In genomic region chr9:77731930-77732329, GRCh38 we compare ENCODE assay signal across 15 cellular contexts.
DNase-seq lines count a peak whose midpoint lies in the region; ATAC-seq, FAIRE-seq and TF ChIP-seq lines count a peak whose summit lies in the region.
"Had no signal": no experiment of that assay in that cellular context is flagged by ENCODE, and none has a peak within 500 bp of the region (broad histone marks: within the 10 kb centered on the region; RNA-seq: fewer than 3 reads in every experiment).

No MANE protein-coding gene starts in this region.

- H3K4me3 ChIP-seq in mucosa of descending colon, result no peak overlapping the region
- H3K4me3 ChIP-seq: left lung had no signal

- FAIRE-seq in GM12892 (lab: Jason Lieb, UNC) (no peak), H54 (lab: Jason Lieb, UNC) (no peak)
- FAIRE-seq: frontal cortex had no signal

- ATAC-seq in GM18502 (IDR thresholded peaks at IDR 0.05; ENCODE audit: poor library complexity, unreplicated experiment) (peak; percentile 80), HG03196 (IDR thresholded peaks at IDR 0.05; ENCODE audit: unreplicated experiment) (peak; percentile 68), mucosa of descending colon (peak; percentile 79)
- ATAC-seq: activated CD8-positive, alpha-beta memory T cell treated with anti-CD3 and anti-CD28 coated beads, Interleukin-2, amount 10 ng/mL, durations not matched to agents 7 days and 5 days; activated naive CD8-positive, alpha-beta T cell treated with anti-CD3 and anti-CD28 coated beads, Interleukin-2, amount 50 U/mL, for 24 hours; left lung had no signal

- no peak for TF ChIP-seq CTCF in mucosa of descending colon (IDR thresholded peaks at IDR 0.05)

- H3K9me3 ChIP-seq in mucosa of descending colon, result no peaks in the 10 kb centered on the region
- H3K9me3 ChIP-seq: left lung had no signal

- no peaks in the 10 kb centered on the region for H3K36me3 ChIP-seq in mucosa of descending colon (ENCODE audit: low read depth)

- intact Hi-C loops in mucosa of descending colon (cut with DNase I, micrococcal nuclease), result no loop called here

- TF ChIP-seq POLR2A in GM12892 (IDR thresholded peaks at IDR 0.05; ENCODE audit: low read depth, low read length), result no peak
- no peak for TF ChIP-seq POLR2A in H54 (IDR thresholded peaks at IDR 0.05; ENCODE audit: low read depth, low read length)

- H3K4me1 ChIP-seq in mucosa of descending colon (ENCODE audit: low read depth), result no peaks in the 10 kb centered on the region
- H3K4me1 ChIP-seq: left lung had no signal

- peak; percentile 89 for DNase-seq in NCI-H345 (lab: John Stamatoyannopoulos, UW)
- no peak for DNase-seq in mucosa of descending colon
- DNase-seq in GM12892 (ENCODE audit: insufficient read length), result no peak
- no peak for DNase-seq in 8988T
- no peak for DNase-seq in stimulated activated CD4-positive, alpha-beta T cell treated with anti-CD3 and anti-CD28 coated beads, Interleukin-4, amount 100 ng/mL, for 24 hours
- DNase-seq in H54 (ENCODE audit: insufficient read length, low spot score), result no peak
- DNase-seq: activated CD8-positive, alpha-beta memory T cell treated with anti-CD3 and anti-CD28 coated beads, Interleukin-2, amount 10 ng/mL, durations not matched to agents 7 days and 5 days; activated naive CD8-positive, alpha-beta T cell treated with anti-CD3 and anti-CD28 coated beads, Interleukin-2, amount 50 U/mL, for 24 hours; CD4-positive, alpha-beta memory T cell; left lung; NCI-H1694; stimulated activated CD8-positive, alpha-beta memory T cell treated with anti-CD3 and anti-CD28 coated beads, Interleukin-4, amount 100 ng/mL, for 48 hours had no signal
